ENCODE assay signal across 27 cellular contexts in the genomic region with DNA sequence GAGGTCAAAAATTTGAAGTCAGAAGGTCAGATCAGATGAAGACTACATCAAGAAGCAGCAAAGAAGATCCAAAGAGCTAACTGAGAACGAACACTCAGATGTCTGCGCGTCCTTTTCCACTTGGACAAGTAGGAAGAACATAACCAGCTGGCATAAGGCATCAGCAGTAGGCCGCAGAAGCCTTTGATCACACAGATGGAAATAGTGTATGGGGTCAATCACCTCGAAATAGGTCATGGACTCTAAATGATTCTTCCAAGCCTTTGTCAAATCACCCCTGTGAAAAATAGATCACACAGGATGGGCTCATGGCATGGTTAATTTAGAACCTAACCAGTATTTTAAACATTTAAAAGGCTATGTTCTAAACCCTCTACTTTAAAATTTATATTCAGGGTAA.
"Had no signal": no experiment of that assay in that cellular context is flagged by ENCODE, and none has a peak within 500 bp of the region (broad histone marks: within the 10 kb centered on the region; RNA-seq: fewer than 3 reads in every experiment).

No MANE protein-coding gene starts in this region.

- DNase-seq: colonic mucosa; cortex of kidney; dermis blood vessel endothelial cell; dorsolateral prefrontal cortex; effector CD4-positive, alpha-beta T cell; effector CD8-positive, alpha-beta T cell; effector memory CD4-positive, alpha-beta T cell; effector memory CD8-positive, alpha-beta T cell; endodermal cell; erythroblast; esophagus squamous epithelium; foreskin fibroblast; foreskin keratinocyte; foreskin melanocyte; gastrocnemius medialis; glutamatergic neuron; head of caudate nucleus; heart left ventricle had no signal

- H3K9me3 ChIP-seq: colonic mucosa, esophagus muscularis mucosa, esophagus squamous epithelium, gastrocnemius medialis, gastroesophageal sphincter, heart left ventricle had no signal

- H3K27ac ChIP-seq: colonic mucosa, coronary artery, dorsolateral prefrontal cortex, epithelial cell of prostate, esophagus muscularis mucosa, esophagus squamous epithelium, foreskin keratinocyte, gastrocnemius medialis, gastroesophageal sphincter, heart left ventricle had no signal

- H3K36me3 ChIP-seq: colonic mucosa, esophagus muscularis mucosa, esophagus squamous epithelium, gastrocnemius medialis, gastroesophageal sphincter, heart left ventricle had no signal

- ATAC-seq: effector memory CD8-positive, alpha-beta T cell; esophagus mucosa; foreskin keratinocyte; gastrocnemius medialis; gastroesophageal sphincter; heart left ventricle had no signal

- H3K27me3 ChIP-seq: colonic mucosa, dorsolateral prefrontal cortex, esophagus muscularis mucosa, esophagus squamous epithelium, foreskin keratinocyte, gastrocnemius medialis, gastroesophageal sphincter, heart left ventricle had no signal

- FAIRE-seq: colon, endometrium, endothelial cell of umbilical vein, frontal cortex had no signal

- H3K4me3 ChIP-seq: colonic mucosa, coronary artery, dorsolateral prefrontal cortex, esophagus muscularis mucosa, esophagus squamous epithelium, gastrocnemius medialis, gastroesophageal sphincter, heart left ventricle had no signal

- H3K4me1 ChIP-seq: colonic mucosa, esophagus muscularis mucosa, esophagus squamous epithelium, foreskin keratinocyte, gastrocnemius medialis, gastroesophageal sphincter, heart left ventricle had no signal
